Comparison of ENCODE assay signal across 24 cellular contexts in the genomic region with DNA sequence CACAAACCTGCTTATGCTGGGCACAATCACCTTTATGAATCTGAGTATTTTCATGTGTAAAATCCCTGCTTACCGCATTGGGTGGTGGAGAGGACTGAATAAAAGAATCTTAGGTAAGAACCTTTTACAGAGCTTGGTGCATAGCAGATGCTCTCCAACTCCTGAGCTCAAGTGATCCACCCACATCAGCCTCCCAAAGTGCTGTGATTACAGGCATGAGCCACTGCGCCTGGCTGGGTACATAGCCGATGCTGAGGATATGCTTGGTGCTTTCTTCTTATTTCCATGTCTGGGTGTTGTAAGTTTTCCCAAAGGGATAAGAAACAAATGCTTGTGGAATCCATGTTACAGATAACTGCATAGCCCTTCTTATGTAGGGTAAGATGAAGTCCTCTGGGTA.
"Had no signal": no experiment of that assay in that cellular context is flagged by ENCODE, and none has a peak within 500 bp of the region (broad histone marks: within the 10 kb centered on the region; RNA-seq: fewer than 3 reads in every experiment).

No MANE protein-coding gene starts in this region.

- H3K4me1 Mint-ChIP-seq: activated T-helper 17 cell treated with anti-CD3 and anti-CD28 coated beads, Interleukin-2, amount 50 U/mL, for 72 hours had no signal

- H3K36me3 ChIP-seq: adrenal gland, breast epithelium had no signal

- DNase-seq: activated CD4-positive, alpha-beta T cell treated with anti-CD3 and anti-CD28 coated beads, Interleukin-2, amount 10 ng/mL, durations not matched to agents 24 days and 14 days; activated CD4-positive, alpha-beta T cell treated with anti-CD3 and anti-CD28 coated beads, Interleukin-2, amount 50 U/mL, for 48 hours; activated CD4-positive, CD25-positive, alpha-beta regulatory T cell treated with anti-CD3 and anti-CD28 coated beads, Interleukin-2, amount 50 U/mL, for 72 hours; activated gamma-delta T cell treated with Interleukin-2 at 50 U/mL for 16 hours; activated naive CD4-positive, alpha-beta T cell treated with anti-CD3 and anti-CD28 coated beads, Interleukin-2, amount 10 ng/mL, durations not matched to agents 7 days and 5 days; activated naive CD8-positive, alpha-beta T cell treated with anti-CD3 and anti-CD28 coated beads, Interleukin-2, amount 10 ng/mL, durations not matched to agents 7 days and 5 days; activated T-cell treated with anti-CD3 and anti-CD28 coated beads for 4 hours; activated T-cell treated with anti-CD3 and anti-CD28 coated beads, Interleukin-2, amount 50 U/mL, for 48 hours; adrenal gland; aorta; central memory CD4-positive, alpha-beta T cell; Kasumi-1; KBM-7; NCI-H1105 treated with DMSO at 0.1 percent for 48 hours; NCI-H1436 treated with DMSO at 0.1 percent for 48 hours; NCI-H187; NCI-H2081; NCI-H510A treated with DMSO at 0.1 percent for 48 hours; PC-9; SHP77 treated with DMSO at 0.1 percent for 48 hours had no signal

- H3K4me3 ChIP-seq: adrenal gland, breast epithelium, PC-9 had no signal

- H3K27me3 ChIP-seq: adrenal gland had no signal

- H3K4me3 Mint-ChIP-seq: activated CD4-positive, alpha-beta T cell treated with anti-CD3 and anti-CD28 coated beads, Interleukin-2, amount 10 ng/mL, durations not matched to agents 24 days and 14 days; activated naive CD4-positive, alpha-beta T cell treated with anti-CD3 and anti-CD28 coated beads, Interleukin-2, amount 10 ng/mL, durations not matched to agents 7 days and 5 days; activated naive CD8-positive, alpha-beta T cell treated with anti-CD3 and anti-CD28 coated beads, Interleukin-2, amount 10 ng/mL, durations not matched to agents 7 days and 5 days; activated T-helper 17 cell treated with anti-CD3 and anti-CD28 coated beads, Interleukin-2, amount 50 U/mL, for 72 hours; T-helper 1 cell treated with Interleukin-12 subunit alpha and Interleukin-12 subunit beta and Interleukin-4 antibody, amounts not matched to agents 30 μg/mL and 1 μg/mL, for 36 hours; WTC11 had no signal

- H3K27ac ChIP-seq: adrenal gland, breast epithelium, PC-9 had no signal

- H3K9me3 Mint-ChIP-seq: activated CD4-positive, alpha-beta T cell treated with anti-CD3 and anti-CD28 coated beads, Interleukin-2, amount 10 ng/mL, durations not matched to agents 24 days and 14 days; activated naive CD4-positive, alpha-beta T cell treated with anti-CD3 and anti-CD28 coated beads, Interleukin-2, amount 10 ng/mL, durations not matched to agents 7 days and 5 days; activated naive CD8-positive, alpha-beta T cell treated with anti-CD3 and anti-CD28 coated beads, Interleukin-2, amount 10 ng/mL, durations not matched to agents 7 days and 5 days; activated T-helper 17 cell treated with anti-CD3 and anti-CD28 coated beads, Interleukin-2, amount 50 U/mL, for 72 hours had no signal

- ATAC-seq: activated T-helper 17 cell treated with anti-CD3 and anti-CD28 coated beads, Interleukin-2, amount 50 U/mL, for 72 hours; WTC11 had no signal

- H3K27ac Mint-ChIP-seq: activated CD4-positive, alpha-beta T cell treated with anti-CD3 and anti-CD28 coated beads, Interleukin-2, amount 10 ng/mL, durations not matched to agents 24 days and 14 days; activated naive CD4-positive, alpha-beta T cell treated with anti-CD3 and anti-CD28 coated beads, Interleukin-2, amount 10 ng/mL, durations not matched to agents 7 days and 5 days; activated naive CD8-positive, alpha-beta T cell treated with anti-CD3 and anti-CD28 coated beads, Interleukin-2, amount 10 ng/mL, durations not matched to agents 7 days and 5 days; activated T-helper 17 cell treated with anti-CD3 and anti-CD28 coated beads, Interleukin-2, amount 50 U/mL, for 72 hours; T-helper 1 cell treated with Interleukin-12 subunit alpha and Interleukin-12 subunit beta and Interleukin-4 antibody, amounts not matched to agents 30 μg/mL and 1 μg/mL, for 36 hours; WTC11 had no signal

- H3K9me3 ChIP-seq: adrenal gland, breast epithelium had no signal

- H3K4me1 ChIP-seq: adrenal gland, breast epithelium had no signal

- H3K36me3 Mint-ChIP-seq: activated naive CD4-positive, alpha-beta T cell treated with anti-CD3 and anti-CD28 coated beads, Interleukin-2, amount 10 ng/mL, durations not matched to agents 7 days and 5 days; activated naive CD8-positive, alpha-beta T cell treated with anti-CD3 and anti-CD28 coated beads, Interleukin-2, amount 10 ng/mL, durations not matched to agents 7 days and 5 days had no signal
